9 cellular contexts compared by ENCODE assay signal in genomic region chr1:226135059-226135651, GRCh38. TPM values are rescaled to one million over a fixed set of nuclear protein-coding genes. Genes with fewer than 3 reads are reported as not detected.
DNase-seq lines count a peak whose midpoint lies in the region; ATAC-seq and TF ChIP-seq lines count a peak whose summit lies in the region.
"Had no signal": no experiment of that assay in that cellular context is flagged by ENCODE, and none has a peak within 500 bp of the region (broad histone marks: within the 10 kb centered on the region; RNA-seq: fewer than 3 reads in every experiment).

No MANE protein-coding gene starts in this region.

- peak overlapping the region; percentile 39; the same call in 1 of the 2 replicates for H3K27ac ChIP-seq in RWPE1
- H3K27ac ChIP-seq in rectal smooth muscle tissue (ENCODE audit: low read depth, low read length): no peak overlapping the region
- H3K27ac ChIP-seq: GM23248 had no signal

- POLR2A ChIA-PET in RWPE1 (lab: Yijun Ruan, JAX; ENCODE audit: low non-redundant PET): no interaction called here

- CTCF ChIA-PET in RWPE1 (lab: Yijun Ruan, JAX): interaction anchor here (0.6 to 2.0 kb wide), 3 partner anchors 10 to 198 kb away, joined by 3 to 8 read pairs (median 7); no protein-coding TSS in a partner anchor

- ATAC-seq in Right ventricle myocardium superior (ENCODE audit: poor library complexity) (peak; percentile 81), GM19463 (IDR thresholded peaks at IDR 0.05; ENCODE audit: unreplicated experiment) (no peak)

- peaks cover 8% of the 10 kb centered on the region for H3K4me1 ChIP-seq in rectal smooth muscle tissue (ENCODE audit: control insufficient read depth, insufficient read depth, low read length)

- peak overlapping the region; percentile 16 for H3K4me3 ChIP-seq in rectal smooth muscle tissue (ENCODE audit: low read length)
- H3K4me3 ChIP-seq: GM23248 had no signal

- H3K27me3 ChIP-seq in rectal smooth muscle tissue (ENCODE audit: control insufficient read depth, insufficient read depth, low read length): no peaks in the 10 kb centered on the region

- no peak for TF ChIP-seq CTCF in RWPE1 (conservative IDR thresholded peaks at IDR 0.05; ENCODE audit: low read depth)

- no peak overlapping the region for H3K9ac ChIP-seq in rectal smooth muscle tissue (ENCODE audit: low read length)
- H3K9ac ChIP-seq: GM23248 had no signal

- H3K36me3 ChIP-seq in rectal smooth muscle tissue (ENCODE audit: control insufficient read depth, insufficient read depth, low read length): no peaks in the 10 kb centered on the region

- DNase-seq in HT-29 (ENCODE audit: low spot score) (peak; percentile 66), RWPE1 (ENCODE audit: low spot score) (no peak), Right ventricle myocardium superior (peak; percentile 73), midbrain (lab: John Stamatoyannopoulos, UW) (no peak), ureter (ENCODE audit: low spot score) (no peak), KG1 (lab: John Stamatoyannopoulos, UW) (no peak)
- DNase-seq: GM23248 had no signal

- intact Hi-C loops in Right ventricle myocardium superior (cut with DNase I): no loop called here

RNA-seq across cellular contexts. Expression of gene ACBD3, which starts 51.4 kb away (rescaled TPM):
- 20.0 and 20.5 TPM in 2 replicates for total RNA-seq in HT-29 (2014; rRNA removed; shearing (Covaris generic))
- 23.8 TPM for total RNA-seq in Right ventricle myocardium superior
- 43.9 TPM for total RNA-seq in ureter

Comparison
In these comparisons a context has a peak if more than half of its experiments do, and no peak if none do; other contexts are left out.
1. DNase-seq: peak in HT-29 (single experiment) and Right ventricle myocardium superior (single experiment); none in RWPE1 (single experiment), midbrain (single experiment), ureter (single experiment) and KG1 (single experiment).